In the genomic region with DNA sequence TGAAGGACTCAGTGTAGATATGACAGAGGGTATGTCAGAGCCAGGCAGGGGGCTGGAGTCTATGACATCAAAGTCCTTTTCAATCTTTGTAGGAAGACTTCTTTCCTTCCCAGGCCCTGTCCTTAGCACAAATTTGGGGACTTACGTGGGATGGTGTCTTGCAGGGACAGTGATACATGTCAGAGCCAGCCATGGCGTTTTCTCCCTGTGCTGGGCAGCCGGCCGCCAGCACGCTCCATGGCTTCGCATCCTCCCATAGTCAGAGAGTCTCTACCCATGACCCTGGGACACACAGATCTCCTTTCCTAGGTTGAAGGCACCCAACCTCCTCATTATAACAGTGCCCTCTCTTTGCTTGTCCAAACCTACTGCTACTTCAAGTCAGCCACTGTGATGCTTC, we compare ENCODE assay signal across 23 cellular contexts.
A peak's percentile ranks its signal among the peaks of the same experiment; 100 is the strongest.
DNase-seq lines count a peak whose midpoint lies in the region; ATAC-seq, FAIRE-seq and TF ChIP-seq lines count a peak whose summit lies in the region.
"Had no signal": no experiment of that assay in that cellular context is flagged by ENCODE, and none has a peak within 500 bp of the region (broad histone marks: within the 10 kb centered on the region; RNA-seq: fewer than 3 reads in every experiment).

No MANE protein-coding gene starts in this region.

- DNase-seq in cardiac septum (ENCODE audit: low spot score): peak; percentile 70
- no peak for DNase-seq in left ventricle myocardium superior
- DNase-seq in kidney: peak; percentile 25
- DNase-seq in neural progenitor cell (ENCODE audit: low spot score): no peak
- peak; percentile 40 for DNase-seq in spleen
- no peak for DNase-seq in T-cell
- DNase-seq in C1 segment of cervical spinal cord (lab: John Stamatoyannopoulos, UW): no peak
- DNase-seq in lower lobe of right lung: no peak
- DNase-seq: ACHN; BE2C; Calu3; CD4-positive, alpha-beta T cell; CD8-positive, alpha-beta T cell; COR-L47; DMS79 treated with DMSO at 0.1 percent for 48 hours; GF-D8 had no signal

- no peak overlapping the region for H3K4me3 Mint-ChIP-seq in neural progenitor cell
- H3K4me3 Mint-ChIP-seq in T-cell: no peak overlapping the region
- H3K4me3 Mint-ChIP-seq: CD4-positive, alpha-beta T cell; CD8-positive, alpha-beta T cell had no signal

- peak overlapping the region; percentile 51 for H3K27ac Mint-ChIP-seq in neural progenitor cell
- H3K27ac Mint-ChIP-seq in T-cell: no peak overlapping the region
- H3K27ac Mint-ChIP-seq: CD4-positive, alpha-beta T cell; CD8-positive, alpha-beta T cell had no signal

- no peaks in the 10 kb centered on the region for H3K79me2 ChIP-seq in neural progenitor cell (ENCODE audit: low read depth)

- no peak for ATAC-seq in left ventricle myocardium superior
- no peak for ATAC-seq in T-cell (replicated peaks in 1 of 4)
- no peak for ATAC-seq in lower lobe of right lung
- ATAC-seq: CD8-positive, alpha-beta T cell had no signal

- no peak overlapping the region for H3K4me2 ChIP-seq in neural progenitor cell
- H3K4me2 ChIP-seq: BLaER1 had no signal

- H3K4me3 ChIP-seq in kidney (ENCODE audit: low read length in 2 of 2) (no peak overlapping the region), neural progenitor cell (no peak overlapping the region), spleen (no peak overlapping the region), lower lobe of right lung (no peak overlapping the region)
- H3K4me3 ChIP-seq: BLaER1 had no signal

- H3F3A ChIP-seq in neural progenitor cell (ENCODE audit: low read depth): peaks cover 4% of the 10 kb centered on the region

- H3K9me3 ChIP-seq in kidney (ENCODE audit: control insufficient read depth in 1 of 2, low read length in 2 of 2) (no peaks in the 10 kb centered on the region), neural progenitor cell (ENCODE audit: low read depth) (no peaks in the 10 kb centered on the region), spleen (no peaks in the 10 kb centered on the region), lower lobe of right lung (no peaks in the 10 kb centered on the region)
- H3K9me3 ChIP-seq: BE2C, BLaER1 had no signal

- intact Hi-C loops in cardiac septum (cut with DNase I) (no loop called here), left ventricle myocardium superior (cut with micrococcal nuclease) (no loop called here), kidney (cut with DNase I) (no loop called here), spleen (cut with DNase I; ENCODE audit: low total_unique reads) (no loop called here), lower lobe of right lung (cut with DNase I) (no loop called here)

- H3K27me3 ChIP-seq in neural progenitor cell: no peaks in the 10 kb centered on the region
- H3K27me3 ChIP-seq in spleen (replicated peaks in 1 of 7): peaks cover 0 to 17% (median 0%) of the 10 kb centered on the region in 7 donors
- H3K27me3 ChIP-seq in lower lobe of right lung (ENCODE audit: low read depth): peaks cover 5% of the 10 kb centered on the region
- H3K27me3 ChIP-seq: BE2C, BLaER1 had no signal

- H3K9ac ChIP-seq in kidney (ENCODE audit: low read length in 2 of 2) (no peak overlapping the region), neural progenitor cell (no peak overlapping the region)
- H3K9ac ChIP-seq: BLaER1 had no signal

- WGBS in spleen, 5 donors: 87 to 97% (median 93%) methylated on average over 6 of the region's 6 CpGs

- POLR2A ChIA-PET in T-cell (lab: Charles Lee): no interaction called here

- FAIRE-seq in kidney (lab: Jason Lieb, UNC): no peak
- FAIRE-seq: D721Med, G401.6, GM12891, GM18507 had no signal

- H3K9me3 Mint-ChIP-seq in neural progenitor cell (no peaks in the 10 kb centered on the region), T-cell (no peaks in the 10 kb centered on the region)
- H3K9me3 Mint-ChIP-seq: CD4-positive, alpha-beta T cell; CD8-positive, alpha-beta T cell had no signal

- H3K27me3 Mint-ChIP-seq in neural progenitor cell (ENCODE audit: insufficient read depth, low read depth) (peaks cover 22% of the 10 kb centered on the region), T-cell (peaks cover 0 to 4% of the 10 kb centered on the region in 2 donors)

- no peak overlapping the region for H2AFZ ChIP-seq in neural progenitor cell (replicated peaks)

- no peak for TF ChIP-seq CTCF in kidney (IDR thresholded peaks at IDR 0.05; ENCODE audit: borderline replicate concordance, extremely low read depth, insufficient read depth)
- TF ChIP-seq CTCF in neural progenitor cell (IDR thresholded peaks at IDR 0.05): no peak
- no peak for TF ChIP-seq CTCF in spleen (IDR thresholded peaks at IDR 0.05 in 8 of 11, conservative IDR thresholded peaks at IDR 0.05 in 3 of 11)
- no peak for TF ChIP-seq CTCF in lower lobe of right lung (IDR thresholded peaks at IDR 0.05)

- H3K36me3 ChIP-seq in kidney (ENCODE audit: control insufficient read depth in 1 of 2, insufficient read depth in 2 of 2, low read length in 2 of 2): no peaks in the 10 kb centered on the region
- H3K36me3 ChIP-seq in neural progenitor cell: no peaks in the 10 kb centered on the region
- H3K36me3 ChIP-seq in spleen: no peaks in the 10 kb centered on the region
- H3K36me3 ChIP-seq in lower lobe of right lung: no peaks in the 10 kb centered on the region
- H3K36me3 ChIP-seq: BE2C, BLaER1 had no signal

- no peaks in the 10 kb centered on the region for H3K4me1 ChIP-seq in kidney (ENCODE audit: control insufficient read depth in 1 of 2, insufficient read depth in 1 of 2, low read depth in 1 of 2, low read length in 2 of 2)
- H3K4me1 ChIP-seq in neural progenitor cell: peaks cover 17% of the 10 kb centered on the region
- H3K4me1 ChIP-seq in spleen: peaks cover 0 to 2% (median 0%) of the 10 kb centered on the region in 6 donors
- no peaks in the 10 kb centered on the region for H3K4me1 ChIP-seq in lower lobe of right lung
- H3K4me1 ChIP-seq: BE2C, BLaER1 had no signal

- H3K36me3 Mint-ChIP-seq in neural progenitor cell (no peaks in the 10 kb centered on the region), T-cell (no peaks in the 10 kb centered on the region)
- H3K36me3 Mint-ChIP-seq: CD8-positive, alpha-beta T cell had no signal

- H3K4me1 Mint-ChIP-seq in neural progenitor cell (peaks cover 38% of the 10 kb centered on the region), T-cell (no peaks in the 10 kb centered on the region)

- H4K20me1 ChIP-seq in neural progenitor cell (ENCODE audit: low read depth): no peaks in the 10 kb centered on the region
- H4K20me1 ChIP-seq: BLaER1 had no signal

- H3K27ac ChIP-seq in kidney (ENCODE audit: low read depth in 2 of 2, low read length in 2 of 2): no peak overlapping the region
- no peak overlapping the region for H3K27ac ChIP-seq in neural progenitor cell
- H3K27ac ChIP-seq in spleen: no peak overlapping the region
- no peak overlapping the region for H3K27ac ChIP-seq in lower lobe of right lung
- H3K27ac ChIP-seq: 22Rv1, BLaER1, C4-2B had no signal

- CTCF ChIA-PET in T-cell (lab: Charles Lee): no interaction called here

- TF ChIP-seq POLR2A in spleen (IDR thresholded peaks at IDR 0.05): no peak

Comparison
In these comparisons a context has a peak if more than half of its experiments do, and no peak if none do; other contexts are left out.
1. DNase-seq: peak in cardiac septum (single experiment), kidney (single experiment) and spleen (single experiment); none in left ventricle myocardium superior (single experiment), neural progenitor cell (single experiment), T-cell (0 of 34), C1 segment of cervical spinal cord (0 of 14) and lower lobe of right lung (single experiment).